ENCODE assay signal across 34 cellular contexts in the genomic region with DNA sequence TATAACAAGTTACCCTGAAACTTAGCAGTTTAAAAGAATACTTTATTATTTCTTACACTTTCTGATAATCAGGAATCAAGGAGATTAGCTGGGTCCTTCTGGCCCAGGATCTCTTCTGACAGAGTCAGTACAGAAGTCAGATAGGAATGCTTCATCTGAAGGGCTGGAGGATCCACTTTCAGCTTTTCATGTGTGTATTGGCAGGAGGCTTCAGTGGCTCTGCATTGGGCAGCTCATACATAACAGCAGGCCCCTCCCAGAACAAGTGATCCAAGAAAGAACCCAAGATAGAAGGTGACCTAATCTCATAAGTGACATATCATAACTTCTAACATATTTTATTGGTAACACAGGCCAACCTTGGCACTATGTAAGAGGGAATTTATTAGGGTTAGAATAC.
"Had no signal": no experiment of that assay in that cellular context is flagged by ENCODE, and none has a peak within 500 bp of the region (broad histone marks: within the 10 kb centered on the region; RNA-seq: fewer than 3 reads in every experiment).

No MANE protein-coding gene starts in this region.

- H3K36me3 ChIP-seq: MG63 had no signal

- H3K9me3 ChIP-seq: MG63 had no signal

- H3K9ac ChIP-seq: KMS-11 had no signal

- H3K4me3 ChIP-seq: MG63 had no signal

- H3K27me3 ChIP-seq: MG63 had no signal

- H3K27ac ChIP-seq: KMS-11 had no signal

- DNase-seq: Karpas-422, Kasumi-1, MG63, MM.1S, MV-4-11, NCI-H1092, NCI-H1092 treated with DMSO at 0.1 percent for 48 hours, NCI-H1105, NCI-H1105 treated with DMSO at 0.1 percent for 48 hours, NCI-H1417, NCI-H1417 treated with DMSO at 0.1 percent for 48 hours, NCI-H1436, NCI-H1436 treated with DMSO at 0.1 percent for 48 hours, NCI-H146, NCI-H1694, NCI-H1694 treated with DMSO at 0.1 percent for 48 hours, NCI-H187, NCI-H187 treated with DMSO at 0.1 percent for 48 hours, NCI-H1930, NCI-H2029, NCI-H2029 treated with DMSO at 0.1 percent for 48 hours, NCI-H2081, NCI-H2081 treated with DMSO at 0.1 percent for 48 hours, NCI-H2107, NCI-H2171, NCI-H2171 treated with DMSO at 0.1 percent for 48 hours, NCI-H2227 treated with DMSO at 0.1 percent for 48 hours, NCI-H226, NCI-H345, NCI-H510A, NCI-H524, NCI-H524 treated with DMSO at 0.1 percent for 48 hours, NCI-H526 had no signal
